Comparison of ENCODE assay signal across 1 cellular context in the genomic region with DNA sequence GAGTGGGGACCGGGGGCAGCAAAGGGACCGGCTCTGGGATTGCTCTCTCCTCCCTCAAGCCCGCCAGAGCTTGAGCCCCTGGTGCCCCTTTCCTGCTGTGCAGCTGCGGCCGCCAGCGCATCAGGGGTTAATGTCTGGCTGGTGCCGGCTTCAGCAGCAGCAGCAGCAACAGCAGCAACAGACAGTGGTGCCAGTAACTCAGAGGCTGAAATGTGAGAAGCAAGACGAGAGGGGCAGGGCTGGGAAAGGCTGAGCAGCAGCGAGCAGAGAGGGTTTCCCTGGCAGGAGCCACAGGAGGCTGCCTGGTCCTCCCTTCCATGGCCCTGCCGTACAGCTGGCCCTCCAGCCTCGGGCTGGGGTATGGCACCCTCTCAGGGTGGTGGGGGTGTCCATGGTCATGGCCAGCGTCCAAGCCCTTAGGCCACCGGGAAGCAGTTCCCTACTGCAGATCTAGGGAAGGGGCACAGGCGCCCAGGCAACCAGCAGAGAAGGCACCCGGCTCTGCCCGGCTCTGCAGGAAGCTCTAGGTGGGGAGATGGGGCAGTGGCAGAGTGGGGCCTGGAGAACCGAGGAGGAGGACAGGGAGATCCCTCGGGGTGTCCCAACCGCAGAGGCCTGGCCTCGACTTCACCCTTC.
TF ChIP-seq lines count a peak whose summit lies in the region.

No MANE protein-coding gene starts in this region.

TF ChIP-seq in endothelial cell of umbilical vein, 7 proteins besides CTCF, POLR2A, EP300 and RAD21:
- TF ChIP-seq EZH2 (IDR thresholded peaks at IDR 0.05; ENCODE audit: borderline replicate concordance, low read depth, low read length, severe bottlenecking) (no peak), GATA2 (IDR thresholded peaks at IDR 0.05; ENCODE audit: insufficient read depth, insufficient read length, low read depth, low read length) (no peak), MYC (IDR thresholded peaks at IDR 0.05; ENCODE audit: low read depth, low read length) (no peak), POLR2AphosphoS5 (IDR thresholded peaks at IDR 0.05; ENCODE audit: insufficient read depth, low read depth, low read length) (no peak), FOS (IDR thresholded peaks at IDR 0.05; ENCODE audit: borderline replicate concordance, insufficient read depth, low read length) (no peak), JUN (IDR thresholded peaks at IDR 0.05; ENCODE audit: borderline replicate concordance, insufficient read depth, insufficient read length, low read depth) (no peak)
- TF ChIP-seq, protein P1, sequence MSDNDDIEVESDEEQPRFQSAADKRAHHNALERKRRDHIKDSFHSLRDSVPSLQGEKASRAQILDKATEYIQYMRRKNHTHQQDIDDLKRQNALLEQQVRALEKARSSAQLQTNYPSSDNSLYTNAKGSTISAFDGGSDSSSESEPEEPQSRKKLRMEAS (IDR thresholded peaks at IDR 0.05; ENCODE audit: insufficient read depth, insufficient read length) = no peak
